Comparison of ENCODE assay signal across 11 cellular contexts in the genomic region with DNA sequence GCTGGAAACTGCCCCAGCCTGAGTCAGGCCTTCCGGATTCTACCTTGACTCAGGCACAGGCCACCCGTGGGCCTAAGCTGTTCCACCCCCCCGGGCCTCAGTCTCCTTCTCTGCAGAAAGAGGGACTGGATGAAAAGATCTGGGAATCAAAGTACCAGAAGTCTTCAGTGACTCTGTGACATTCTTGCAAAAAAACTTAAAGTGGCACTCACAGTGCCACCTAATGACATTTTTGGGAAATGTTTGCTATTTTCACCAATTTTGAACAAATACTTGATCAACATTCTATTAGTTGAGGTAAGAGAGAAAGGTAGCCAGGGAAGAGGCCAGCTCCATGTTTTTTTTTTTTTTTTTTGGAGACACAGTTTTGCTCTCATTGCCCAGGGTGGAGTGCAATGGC. TPM values are rescaled to one million over a fixed set of nuclear protein-coding genes. Genes with fewer than 3 reads are reported as not detected.
DNase-seq lines count a peak whose midpoint lies in the region; ATAC-seq, FAIRE-seq and TF ChIP-seq lines count a peak whose summit lies in the region.
"Had no signal": no experiment of that assay in that cellular context is flagged by ENCODE, and none has a peak within 500 bp of the region (broad histone marks: within the 10 kb centered on the region; RNA-seq: fewer than 3 reads in every experiment).

No MANE protein-coding gene starts in this region.

- FAIRE-seq in A549 (lab: Jason Lieb, UNC) = no peak

- no peaks in the 10 kb centered on the region for H3K9me3 Mint-ChIP-seq in activated T-cell treated with anti-CD3 and anti-CD28 coated beads, Interleukin-2, amount 50 U/mL, for 4 hours

- DNase-seq in A549 (ENCODE audit: low read depth in 1 of 2, low spot score in 1 of 2) (no peak), GM12865 (ENCODE audit: low read depth) (peak; percentile 15), RWPE2 (ENCODE audit: low spot score) (no peak), glomerular visceral epithelial cell (ENCODE audit: extremely low spot score) (peak; percentile 15), NCI-H345 treated with DMSO at 0.1 percent for 48 hours (lab: John Stamatoyannopoulos, UW; ENCODE audit: unreplicated experiment) (no peak)
- no peak for DNase-seq in activated T-cell treated with anti-CD3 and anti-CD28 coated beads, Interleukin-2, amount 50 U/mL, for 4 hours
- DNase-seq: activated CD4-positive, alpha-beta T cell treated with anti-CD3 and anti-CD28 coated beads, Interleukin-2, amount 50 U/mL, for 4 hours; NCI-H2081 treated with DMSO at 0.1 percent for 48 hours had no signal

- no peaks in the 10 kb centered on the region for H3K4me1 Mint-ChIP-seq in activated T-cell treated with anti-CD3 and anti-CD28 coated beads, Interleukin-2, amount 50 U/mL, for 4 hours (ENCODE audit: low read depth)

- H3K36me3 Mint-ChIP-seq in activated T-cell treated with anti-CD3 and anti-CD28 coated beads, Interleukin-2, amount 50 U/mL, for 4 hours (ENCODE audit: insufficient read depth) = no peaks in the 10 kb centered on the region

- POLR2A ChIA-PET in A549 (lab: Yijun Ruan, JAX) = no interaction called here

- no peak overlapping the region for H3K4me2 ChIP-seq in A549

- no peaks in the 10 kb centered on the region for H3K27me3 ChIP-seq in RWPE2 (ENCODE audit: insufficient read depth, poor library complexity, severe bottlenecking)

- H3K4me1 ChIP-seq in A549 (peaks cover 17% of the 10 kb centered on the region), RWPE2 (ENCODE audit: insufficient read depth, poor library complexity, severe bottlenecking) (peaks cover 7% of the 10 kb centered on the region)

- H3K27ac ChIP-seq in A549 = no peak overlapping the region
- no peak overlapping the region for H3K27ac ChIP-seq in RWPE2 (ENCODE audit: poor library complexity, severe bottlenecking)
- H3K27ac ChIP-seq: coronary artery had no signal

- no peak overlapping the region for H3K4me3 ChIP-seq in A549
- H3K4me3 ChIP-seq in GM12865 (ENCODE audit: low read depth, low read length) = no peak overlapping the region
- H3K4me3 ChIP-seq in RWPE2 (ENCODE audit: severe bottlenecking) = no peak overlapping the region
- H3K4me3 ChIP-seq: coronary artery had no signal

- H3K9me3 ChIP-seq in A549 = no peaks in the 10 kb centered on the region
- no peaks in the 10 kb centered on the region for H3K9me3 ChIP-seq in RWPE2 (ENCODE audit: severe bottlenecking)

- CTCF ChIA-PET in A549 (lab: Yijun Ruan, JAX) = interaction anchor here (0.7 to 12.5 kb wide), 21 partner anchors 12 to 1358 kb away, joined by 3 to 176 read pairs (median 4); partner anchors contain the start of genes LIPG and MYO5B

- ATAC-seq in A549 = no peak
- ATAC-seq in RWPE2 (ENCODE audit: low read depth) = no peak
- no peak for ATAC-seq in GM19328 (IDR thresholded peaks at IDR 0.05; ENCODE audit: unreplicated experiment)
- no peak for ATAC-seq in HG03378 (IDR thresholded peaks at IDR 0.05; ENCODE audit: unreplicated experiment)
- no peak for ATAC-seq in activated T-cell treated with anti-CD3 and anti-CD28 coated beads, Interleukin-2, amount 50 U/mL, for 4 hours

- H3K27me3 Mint-ChIP-seq in activated T-cell treated with anti-CD3 and anti-CD28 coated beads, Interleukin-2, amount 50 U/mL, for 4 hours (ENCODE audit: low read depth) = peaks cover 2% of the 10 kb centered on the region

- peak; percentile 43 for TF ChIP-seq CTCF in A549 (IDR thresholded peaks at IDR 0.05)
- peak; percentile 34 for TF ChIP-seq CTCF in GM12865 (IDR thresholded peaks at IDR 0.05; ENCODE audit: insufficient read depth, low read depth, low read length, missing control alignments)
- TF ChIP-seq CTCF in RWPE2 (IDR thresholded peaks at IDR 0.05; ENCODE audit: poor library complexity, severe bottlenecking) = peak; percentile 68

- no peak for TF ChIP-seq EP300 in A549 (IDR thresholded peaks at IDR 0.05)

- peak; percentile 46 to 50 for TF ChIP-seq RAD21 in A549 (conservative IDR thresholded peaks at IDR 0.05 in 1 of 2, IDR thresholded peaks at IDR 0.05 in 1 of 2)

- no peaks in the 10 kb centered on the region for H3K36me3 ChIP-seq in RWPE2 (ENCODE audit: low read depth)

- H3K4me3 Mint-ChIP-seq in activated T-cell treated with anti-CD3 and anti-CD28 coated beads, Interleukin-2, amount 50 U/mL, for 4 hours = no peak overlapping the region

- whole genome bisulfite sequencing in A549 (ENCODE audit: missing lambda C conversion rate) = 17% methylated on average over 3 of the region's 3 CpGs

- TF ChIP-seq POLR2A in A549 (IDR thresholded peaks at IDR 0.05; ENCODE audit: low read length) = no peak

TF ChIP-seq in A549, 52 proteins besides CTCF, POLR2A, EP300 and RAD21:
- TF ChIP-seq SMC3 (IDR thresholded peaks at IDR 0.05) = peak; percentile 30; the same call in 1 of the 3 replicates
- no peak for TF ChIP-seq HMGXB4 (CRISPR knock-in tag; IDR thresholded peaks at IDR 0.05; ENCODE audit: borderline replicate concordance)
- TF ChIP-seq CBX2 (IDR thresholded peaks at IDR 0.05; ENCODE audit: borderline replicate concordance, low read depth) = no peak

RNA-seq across cellular contexts. Expression of gene ACAA2, which starts 48.3 kb away (rescaled TPM):
- polyA plus RNA-seq in A549 (2011; rRNA removed) (30.9 and 40.0 TPM in 2 replicates), A549 (2017; fragmentation: RNase III; extraction: RNeasy Plus Mini Kit Qiagen cat#74134 plus additional on column Dnase treatment) (47.5 to 50.3 TPM (median 48.7 TPM) in 3 replicates)
- polyA plus RNA-seq in A549 (2012; cell fraction: cytosol; rRNA removed) = 17.5 and 18.6 TPM in 2 replicates
- polyA plus RNA-seq in A549 (2012; cell fraction: nucleus; rRNA removed) = 7.7 and 16.5 TPM in 2 replicates
- polyA minus RNA-seq in A549 (2011; rRNA and poly(A)+ RNA removed) = 16.4 and 21.5 TPM in 2 replicates
- 10 to 100 TPM; 29.2 to 31.2 (median 29.3) TPM for total RNA-seq in activated T-cell treated with anti-CD3 and anti-CD28 coated beads, Interleukin-2, amount 50 U/mL, for 4 hours

Comparison
In these comparisons a context has a peak if more than half of its experiments do, and no peak if none do; other contexts are left out.
1. DNase-seq: peak in GM12865 (single experiment) and glomerular visceral epithelial cell (single experiment); none in A549 (0 of 2), RWPE2 (single experiment), NCI-H345 treated with DMSO at 0.1 percent for 48 hours (single experiment) and activated T-cell treated with anti-CD3 and anti-CD28 coated beads, Interleukin-2, amount 50 U/mL, for 4 hours (single experiment).
2. Peak in every context shown above with its lines, with median percentiles within 50 percentile points of each other: CTCF ChIP-seq.